ENCODE assay signal across 24 cellular contexts in genomic region chr9:117459941-117460340, GRCh38.
"Had no signal": no experiment of that assay in that cellular context is flagged by ENCODE, and none has a peak within 500 bp of the region (broad histone marks: within the 10 kb centered on the region; RNA-seq: fewer than 3 reads in every experiment).

No MANE protein-coding gene starts in this region.

- DNase-seq: colonic mucosa; cortex of kidney; effector CD8-positive, alpha-beta T cell; effector memory CD8-positive, alpha-beta T cell; endodermal cell; erythroblast; esophagus squamous epithelium; foreskin fibroblast; foreskin melanocyte; gastrocnemius medialis; glutamatergic neuron; head of caudate nucleus; heart right ventricle; hippocampal formation; left cardiac atrium; left lung; left ventricle myocardium superior; lower lobe of right lung; mesenchymal stem cell had no signal

- H3K36me3 ChIP-seq: colonic mucosa, esophagus squamous epithelium, gastrocnemius medialis, heart right ventricle, left lung, lower lobe of right lung had no signal

- FAIRE-seq: endometrium, islet of Langerhans, keratinocyte had no signal

- H3K27ac ChIP-seq: colonic mucosa, epithelial cell of prostate, esophagus squamous epithelium, gastrocnemius medialis, heart right ventricle, left lung, lower lobe of right lung had no signal

- H3K27me3 ChIP-seq: colonic mucosa, gastrocnemius medialis, left lung had no signal

- H3K9me3 ChIP-seq: colonic mucosa, esophagus squamous epithelium, gastrocnemius medialis, heart right ventricle, left lung, lower lobe of right lung had no signal

- H3K4me3 ChIP-seq: colonic mucosa, esophagus squamous epithelium, gastrocnemius medialis, heart right ventricle, left lung, lower lobe of right lung had no signal

- ATAC-seq: effector memory CD8-positive, alpha-beta T cell; esophagus mucosa; gastrocnemius medialis; heart right ventricle; left cardiac atrium; left lung; left ventricle myocardium superior; lower lobe of right lung had no signal

- H3K4me1 ChIP-seq: colonic mucosa, esophagus squamous epithelium, heart right ventricle, left lung, lower lobe of right lung had no signal
